ENCODE assay signal across 25 cellular contexts in genomic region chr6:116099036-116099435, GRCh38.
DNase-seq lines count a peak whose midpoint lies in the region; TF ChIP-seq lines count a peak whose summit lies in the region.
"Had no signal": no experiment of that assay in that cellular context is flagged by ENCODE, and none has a peak within 500 bp of the region (broad histone marks: within the 10 kb centered on the region; RNA-seq: fewer than 3 reads in every experiment).

No MANE protein-coding gene starts in this region.

- POLR2A ChIA-PET in GM10248 (lab: Yijun Ruan, JAX): no interaction called here

- TF ChIP-seq CTCF in 22Rv1 (IDR thresholded peaks at IDR 0.05): no peak
- TF ChIP-seq CTCF in SU-DHL-6 (IDR thresholded peaks at IDR 0.05; ENCODE audit: insufficient read depth, low read length, poor library complexity, severe bottlenecking): no peak
- TF ChIP-seq CTCF in GM10248 (IDR thresholded peaks at IDR 0.05; ENCODE audit: control extremely low read depth, extremely low read depth, low read depth, missing control alignments): no peak

- CTCF ChIA-PET in GM10248 (lab: Yijun Ruan, JAX): interaction anchor here (4.1 to 5.0 kb wide), 2 partner anchors 13 to 87 kb away, joined by 26 to 50 read pairs; no protein-coding TSS in a partner anchor

- H3K27ac ChIP-seq in 22Rv1 (peak overlapping the region; percentile 93), SU-DHL-6 (ENCODE audit: low read depth, low read length) (no peak overlapping the region)
- H3K27ac ChIP-seq: brain microvascular endothelial cell, colonic mucosa, esophagus squamous epithelium, sigmoid colon had no signal

- H3K4me2 ChIP-seq in SU-DHL-6 (ENCODE audit: low read depth, low read length, poor library complexity, severe bottlenecking): peak overlapping the region; percentile 5
- H3K4me2 ChIP-seq: SK-N-SH had no signal

- H3K9ac ChIP-seq in SU-DHL-6 (ENCODE audit: low read length): no peak overlapping the region
- H3K9ac ChIP-seq: SK-N-SH had no signal

- H3K9me3 ChIP-seq in SU-DHL-6 (ENCODE audit: insufficient read depth, low read length): peaks cover 9% of the 10 kb centered on the region; the same call in 1 of the 2 replicates
- H3K9me3 ChIP-seq: colonic mucosa, gastrocnemius medialis had no signal

- H3K79me2 ChIP-seq in SU-DHL-6 (ENCODE audit: insufficient read depth, low read length): no peaks in the 10 kb centered on the region

- DNase-seq in left kidney (ENCODE audit: low read depth, low spot score) (peak; percentile 32), SW 1271 (lab: John Stamatoyannopoulos, UW) (no peak), iPS-NIHi11 (ENCODE audit: low spot score) (no peak), HuH-7 (ENCODE audit: low spot score) (no peak), GM10248 (ENCODE audit: extremely low spot score) (no peak)
- DNase-seq: activated B cell treated with CpG ODN at 0.5 μM for 24 hours; activated CD4-positive, alpha-beta memory T cell treated with anti-CD3 and anti-CD28 coated beads for 36 hours; activated effector memory CD4-positive, alpha-beta T cell treated with anti-CD3 and anti-CD28 coated beads, Interleukin-2, amount 50 U/mL, for 16 hours; activated naive CD8-positive, alpha-beta T cell treated with anti-CD3 and anti-CD28 coated beads, Interleukin-2, amount 50 U/mL, for 24 hours; brain microvascular endothelial cell; colonic mucosa; DMS79; esophagus squamous epithelium; gastrocnemius medialis; GOT3; NCI-H1092; NCI-H187 treated with DMSO at 0.1 percent for 48 hours; NCI-H510A; sigmoid colon; SK-N-SH; stimulated activated CD8-positive, alpha-beta memory T cell treated with anti-CD3 and anti-CD28 coated beads, Interleukin-4, amount 100 ng/mL, for 48 hours; T-helper 9 cell had no signal

- H3K9me2 ChIP-seq in SU-DHL-6 (replicated peaks; ENCODE audit: insufficient read depth, low read length): no peaks in the 10 kb centered on the region
- H3K9me2 ChIP-seq: SK-N-SH had no signal

- H3K4me3 ChIP-seq in GM08714 (ENCODE audit: low read length): peak overlapping the region; percentile 65
- no peak overlapping the region for H3K4me3 ChIP-seq in SU-DHL-6 (ENCODE audit: insufficient read depth, low read length, poor library complexity, severe bottlenecking)
- H3K4me3 ChIP-seq: colonic mucosa, esophagus squamous epithelium, sigmoid colon had no signal

- H2AFZ ChIP-seq in SU-DHL-6 (ENCODE audit: low read depth, low read length, severe bottlenecking): no peak overlapping the region

- 0 out of 2 replicates have a peak, but pooled peaks cover 5% of the 10 kb centered on the region for H4K20me1 ChIP-seq in SU-DHL-6 (ENCODE audit: low read depth, low read length)

- H3K27me3 ChIP-seq in SU-DHL-6 (ENCODE audit: low read length): no peaks in the 10 kb centered on the region
- H3K27me3 ChIP-seq: brain microvascular endothelial cell, colonic mucosa, esophagus squamous epithelium, gastrocnemius medialis, sigmoid colon had no signal

- H3F3A ChIP-seq in SU-DHL-6 (ENCODE audit: insufficient read depth): 0 out of 2 replicates have a peak, but pooled peaks cover 8% of the 10 kb centered on the region

- H3K36me3 ChIP-seq in SU-DHL-6 (ENCODE audit: low read length): no peaks in the 10 kb centered on the region
- H3K36me3 ChIP-seq: brain microvascular endothelial cell, colonic mucosa, esophagus squamous epithelium, gastrocnemius medialis, sigmoid colon had no signal
